Comparison of ENCODE assay signal across 1 cellular context in genomic region chr19:24033308-24033961, GRCh38.
TF ChIP-seq lines count a peak whose summit lies in the region.

No MANE protein-coding gene starts in this region.

TF ChIP-seq in HepG2, 621 proteins besides CTCF, POLR2A, EP300 and RAD21 (continued from another document):
- no peak for TF ChIP-seq ZNF318 (CRISPR knock-in tag; IDR thresholded peaks at IDR 0.05)
- TF ChIP-seq PAX8 (CRISPR knock-in tag; IDR thresholded peaks at IDR 0.05; ENCODE audit: borderline replicate concordance) = no peak
- TF ChIP-seq, protein P1, sequence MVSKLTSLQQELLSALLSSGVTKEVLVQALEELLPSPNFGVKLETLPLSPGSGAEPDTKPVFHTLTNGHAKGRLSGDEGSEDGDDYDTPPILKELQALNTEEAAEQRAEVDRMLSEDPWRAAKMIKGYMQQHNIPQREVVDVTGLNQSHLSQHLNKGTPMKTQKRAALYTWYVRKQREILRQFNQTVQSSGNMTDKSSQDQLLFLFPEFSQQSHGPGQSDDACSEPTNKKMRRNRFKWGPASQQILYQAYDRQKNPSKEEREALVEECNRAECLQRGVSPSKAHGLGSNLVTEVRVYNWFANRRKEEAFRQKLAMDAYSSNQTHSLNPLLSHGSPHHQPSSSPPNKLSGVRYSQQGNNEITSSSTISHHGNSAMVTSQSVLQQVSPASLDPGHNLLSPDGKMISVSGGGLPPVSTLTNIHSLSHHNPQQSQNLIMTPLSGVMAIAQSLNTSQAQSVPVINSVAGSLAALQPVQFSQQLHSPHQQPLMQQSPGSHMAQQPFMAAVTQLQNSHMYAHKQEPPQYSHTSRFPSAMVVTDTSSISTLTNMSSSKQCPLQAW (CRISPR knock-in tag; IDR thresholded peaks at IDR 0.05) = peak; percentile 25; the same call in 1 of the 2 replicates
- no peak for TF ChIP-seq PBX2 (CRISPR knock-in tag; IDR thresholded peaks at IDR 0.05)
- TF ChIP-seq ZNF362 (CRISPR knock-in tag; IDR thresholded peaks at IDR 0.05; ENCODE audit: borderline replicate concordance) = no peak
- TF ChIP-seq, protein P2, sequence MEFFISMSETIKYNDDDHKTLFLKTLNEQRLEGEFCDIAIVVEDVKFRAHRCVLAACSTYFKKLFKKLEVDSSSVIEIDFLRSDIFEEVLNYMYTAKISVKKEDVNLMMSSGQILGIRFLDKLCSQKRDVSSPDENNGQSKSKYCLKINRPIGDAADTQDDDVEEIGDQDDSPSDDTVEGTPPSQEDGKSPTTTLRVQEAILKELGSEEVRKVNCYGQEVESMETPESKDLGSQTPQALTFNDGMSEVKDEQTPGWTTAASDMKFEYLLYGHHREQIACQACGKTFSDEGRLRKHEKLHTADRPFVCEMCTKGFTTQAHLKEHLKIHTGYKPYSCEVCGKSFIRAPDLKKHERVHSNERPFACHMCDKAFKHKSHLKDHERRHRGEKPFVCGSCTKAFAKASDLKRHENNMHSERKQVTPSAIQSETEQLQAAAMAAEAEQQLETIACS (CRISPR knock-in tag; IDR thresholded peaks at IDR 0.05) = no peak
- TF ChIP-seq RORA (CRISPR knock-in tag; IDR thresholded peaks at IDR 0.05) = no peak
- TF ChIP-seq, protein P3, sequence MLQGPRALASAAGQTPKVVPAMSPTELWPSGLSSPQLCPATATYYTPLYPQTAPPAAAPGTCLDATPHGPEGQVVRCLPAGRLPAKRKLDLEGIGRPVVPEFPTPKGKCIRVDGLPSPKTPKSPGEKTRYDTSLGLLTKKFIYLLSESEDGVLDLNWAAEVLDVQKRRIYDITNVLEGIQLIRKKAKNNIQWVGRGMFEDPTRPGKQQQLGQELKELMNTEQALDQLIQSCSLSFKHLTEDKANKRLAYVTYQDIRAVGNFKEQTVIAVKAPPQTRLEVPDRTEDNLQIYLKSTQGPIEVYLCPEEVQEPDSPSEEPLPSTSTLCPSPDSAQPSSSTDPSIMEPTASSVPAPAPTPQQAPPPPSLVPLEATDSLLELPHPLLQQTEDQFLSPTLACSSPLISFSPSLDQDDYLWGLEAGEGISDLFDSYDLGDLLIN (CRISPR knock-in tag; IDR thresholded peaks at IDR 0.05; ENCODE audit: borderline replicate concordance) = no peak
- no peak for TF ChIP-seq ATF1 (CRISPR knock-in tag; IDR thresholded peaks at IDR 0.05)
- TF ChIP-seq, protein P4, sequence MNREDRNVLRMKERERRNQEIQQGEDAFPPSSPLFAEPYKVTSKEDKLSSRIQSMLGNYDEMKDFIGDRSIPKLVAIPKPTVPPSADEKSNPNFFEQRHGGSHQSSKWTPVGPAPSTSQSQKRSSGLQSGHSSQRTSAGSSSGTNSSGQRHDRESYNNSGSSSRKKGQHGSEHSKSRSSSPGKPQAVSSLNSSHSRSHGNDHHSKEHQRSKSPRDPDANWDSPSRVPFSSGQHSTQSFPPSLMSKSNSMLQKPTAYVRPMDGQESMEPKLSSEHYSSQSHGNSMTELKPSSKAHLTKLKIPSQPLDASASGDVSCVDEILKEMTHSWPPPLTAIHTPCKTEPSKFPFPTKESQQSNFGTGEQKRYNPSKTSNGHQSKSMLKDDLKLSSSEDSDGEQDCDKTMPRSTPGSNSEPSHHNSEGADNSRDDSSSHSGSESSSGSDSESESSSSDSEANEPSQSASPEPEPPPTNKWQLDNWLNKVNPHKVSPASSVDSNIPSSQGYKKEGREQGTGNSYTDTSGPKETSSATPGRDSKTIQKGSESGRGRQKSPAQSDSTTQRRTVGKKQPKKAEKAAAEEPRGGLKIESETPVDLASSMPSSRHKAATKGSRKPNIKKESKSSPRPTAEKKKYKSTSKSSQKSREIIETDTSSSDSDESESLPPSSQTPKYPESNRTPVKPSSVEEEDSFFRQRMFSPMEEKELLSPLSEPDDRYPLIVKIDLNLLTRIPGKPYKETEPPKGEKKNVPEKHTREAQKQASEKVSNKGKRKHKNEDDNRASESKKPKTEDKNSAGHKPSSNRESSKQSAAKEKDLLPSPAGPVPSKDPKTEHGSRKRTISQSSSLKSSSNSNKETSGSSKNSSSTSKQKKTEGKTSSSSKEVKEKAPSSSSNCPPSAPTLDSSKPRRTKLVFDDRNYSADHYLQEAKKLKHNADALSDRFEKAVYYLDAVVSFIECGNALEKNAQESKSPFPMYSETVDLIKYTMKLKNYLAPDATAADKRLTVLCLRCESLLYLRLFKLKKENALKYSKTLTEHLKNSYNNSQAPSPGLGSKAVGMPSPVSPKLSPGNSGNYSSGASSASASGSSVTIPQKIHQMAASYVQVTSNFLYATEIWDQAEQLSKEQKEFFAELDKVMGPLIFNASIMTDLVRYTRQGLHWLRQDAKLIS (CRISPR knock-in tag; IDR thresholded peaks at IDR 0.05) = no peak
